ENCODE assay signal across 7 cellular contexts in genomic region chr2:216034065-216034464, GRCh38. TPM values are rescaled to one million over a fixed set of nuclear protein-coding genes. Genes with fewer than 3 reads are reported as not detected.
DNase-seq lines count a peak whose midpoint lies in the region; ATAC-seq and TF ChIP-seq lines count a peak whose summit lies in the region.

No MANE protein-coding gene starts in this region.

- DNase-seq in GM13976 (ENCODE audit: low spot score): peak; percentile 65
- DNase-seq in NCI-H526 (lab: John Stamatoyannopoulos, UW): peak; percentile 48 to 69
- DNase-seq in activated CD4-positive, alpha-beta memory T cell treated with anti-CD3 and anti-CD28 coated beads, Interleukin-2, amount 10 ng/mL, durations not matched to agents 7 days and 5 days: peak; percentile 83
- DNase-seq in effector memory CD4-positive, alpha-beta T cell: peak; percentile 34 to 60 (median 42)
- DNase-seq in mucosa of descending colon: peak in 2 of 3 donors; percentile 73 to 92
- peak; percentile 54 to 62 for DNase-seq in stimulated activated CD8-positive, alpha-beta memory T cell treated with anti-CD3 and anti-CD28 coated beads, Interleukin-7, amount 100 ng/mL, for 1 hour (ENCODE audit: low read depth in 2 of 2)

- POLR2A ChIA-PET in activated CD4-positive, alpha-beta memory T cell treated with anti-CD3 and anti-CD28 coated beads, Interleukin-2, amount 10 ng/mL, durations not matched to agents 7 days and 5 days (lab: Charles Lee): interaction anchor here (0.8 to 1.5 kb wide), 5 partner anchors 17 to 101 kb away, joined by 3 to 5 read pairs (median 3); partner anchors contain the start of genes PECR and TMEM169

- H3K27me3 Mint-ChIP-seq in activated CD4-positive, alpha-beta memory T cell treated with anti-CD3 and anti-CD28 coated beads, Interleukin-2, amount 10 ng/mL, durations not matched to agents 7 days and 5 days: no peaks in the 10 kb centered on the region

- H3K4me3 ChIP-seq in effector memory CD4-positive, alpha-beta T cell (ENCODE audit: insufficient read depth, low read depth, low read length, poor library complexity, severe bottlenecking): no peak overlapping the region
- H3K4me3 ChIP-seq in mucosa of descending colon: no peak overlapping the region

- no peak overlapping the region for H3K27ac ChIP-seq in effector memory CD4-positive, alpha-beta T cell (ENCODE audit: insufficient read depth, low read length, poor library complexity, severe bottlenecking)

- no peaks in the 10 kb centered on the region for H3K9me3 Mint-ChIP-seq in activated CD4-positive, alpha-beta memory T cell treated with anti-CD3 and anti-CD28 coated beads, Interleukin-2, amount 10 ng/mL, durations not matched to agents 7 days and 5 days

- no peak overlapping the region for H3K27ac Mint-ChIP-seq in activated CD4-positive, alpha-beta memory T cell treated with anti-CD3 and anti-CD28 coated beads, Interleukin-2, amount 10 ng/mL, durations not matched to agents 7 days and 5 days

- no peaks in the 10 kb centered on the region for H3K9me3 ChIP-seq in effector memory CD4-positive, alpha-beta T cell (ENCODE audit: control insufficient read depth, low read length)
- no peaks in the 10 kb centered on the region for H3K9me3 ChIP-seq in mucosa of descending colon

- intact Hi-C loops in mucosa of descending colon (cut with DNase I, micrococcal nuclease): no loop called here

- CTCF ChIA-PET in activated CD4-positive, alpha-beta memory T cell treated with anti-CD3 and anti-CD28 coated beads, Interleukin-2, amount 10 ng/mL, durations not matched to agents 7 days and 5 days (lab: Charles Lee): interaction anchor here (0.6 to 4.5 kb wide), 23 partner anchors 10 to 631 kb away, joined by 3 to 51 read pairs (median 7); partner anchors contain the start of genes PECR, TMEM169 and XRCC5

- no peaks in the 10 kb centered on the region for H3K4me1 ChIP-seq in effector memory CD4-positive, alpha-beta T cell (ENCODE audit: control insufficient read depth, insufficient read depth, low read length, poor library complexity, severe bottlenecking)
- no peaks in the 10 kb centered on the region for H3K4me1 ChIP-seq in mucosa of descending colon (ENCODE audit: low read depth)

- peaks cover 49% of the 10 kb centered on the region for H3K4me1 Mint-ChIP-seq in activated CD4-positive, alpha-beta memory T cell treated with anti-CD3 and anti-CD28 coated beads, Interleukin-2, amount 10 ng/mL, durations not matched to agents 7 days and 5 days

- no peaks in the 10 kb centered on the region for H3K27me3 ChIP-seq in effector memory CD4-positive, alpha-beta T cell (replicated peaks; ENCODE audit: control insufficient read depth, insufficient read depth, low read length, poor library complexity, severe bottlenecking)

- ATAC-seq in HG02943 (IDR thresholded peaks at IDR 0.05; ENCODE audit: low read depth, unreplicated experiment) (peak; percentile 44), mucosa of descending colon (peak; percentile 88)

- in situ Hi-C loops in GM13976 (cut with MboI; ENCODE audit: low sequenced_read_pairs, unreplicated experiment): no loop called here

- H3K36me3 Mint-ChIP-seq in activated CD4-positive, alpha-beta memory T cell treated with anti-CD3 and anti-CD28 coated beads, Interleukin-2, amount 10 ng/mL, durations not matched to agents 7 days and 5 days (ENCODE audit: low read depth): peaks cover 42% of the 10 kb centered on the region

- no peak overlapping the region for H3K4me3 Mint-ChIP-seq in activated CD4-positive, alpha-beta memory T cell treated with anti-CD3 and anti-CD28 coated beads, Interleukin-2, amount 10 ng/mL, durations not matched to agents 7 days and 5 days

- TF ChIP-seq CTCF in GM13976 (IDR thresholded peaks at IDR 0.05; ENCODE audit: borderline replicate concordance, control extremely low read depth, extremely low read depth, insufficient read depth, missing control alignments): peak; percentile 72
- peak; percentile 89 for TF ChIP-seq CTCF in mucosa of descending colon (IDR thresholded peaks at IDR 0.05)

- H3K36me3 ChIP-seq in effector memory CD4-positive, alpha-beta T cell (ENCODE audit: control insufficient read depth, insufficient read depth, low read length): peaks cover 16% of the 10 kb centered on the region
- H3K36me3 ChIP-seq in mucosa of descending colon (ENCODE audit: low read depth): no peaks in the 10 kb centered on the region

RNA-seq across cellular contexts. Expression of gene MREG, which starts 20.7 kb away (rescaled TPM):
- total RNA-seq in activated CD4-positive, alpha-beta memory T cell treated with anti-CD3 and anti-CD28 coated beads, Interleukin-2, amount 10 ng/mL, durations not matched to agents 7 days and 5 days: 10 to 100 TPM; 12.6 to 15.1 TPM
- total RNA-seq in mucosa of descending colon: 10 to 100 TPM in 1 of 3 donors, 1 to 10 TPM in 2; 5.7 to 10.9 (median 8.5) TPM

RNA-seq across cellular contexts. Expression of gene PECR, which starts 47.5 kb away (rescaled TPM):
- total RNA-seq in activated CD4-positive, alpha-beta memory T cell treated with anti-CD3 and anti-CD28 coated beads, Interleukin-2, amount 10 ng/mL, durations not matched to agents 7 days and 5 days: 10 to 100 TPM; 32.5 to 34.7 TPM
- total RNA-seq in mucosa of descending colon: 10 to 100 TPM; 19.6 to 31.8 (median 28.8) TPM

RNA-seq across cellular contexts. Expression of gene TMEM169, which starts 47.7 kb away (rescaled TPM):
- total RNA-seq in activated CD4-positive, alpha-beta memory T cell treated with anti-CD3 and anti-CD28 coated beads, Interleukin-2, amount 10 ng/mL, durations not matched to agents 7 days and 5 days: 1 to 10 TPM; 2.3 to 3.5 TPM
- total RNA-seq in mucosa of descending colon: under 1 TPM; 0.29 to 0.76 (median 0.39) TPM
